ENCODE assay signal across 8 cellular contexts in the genomic region with DNA sequence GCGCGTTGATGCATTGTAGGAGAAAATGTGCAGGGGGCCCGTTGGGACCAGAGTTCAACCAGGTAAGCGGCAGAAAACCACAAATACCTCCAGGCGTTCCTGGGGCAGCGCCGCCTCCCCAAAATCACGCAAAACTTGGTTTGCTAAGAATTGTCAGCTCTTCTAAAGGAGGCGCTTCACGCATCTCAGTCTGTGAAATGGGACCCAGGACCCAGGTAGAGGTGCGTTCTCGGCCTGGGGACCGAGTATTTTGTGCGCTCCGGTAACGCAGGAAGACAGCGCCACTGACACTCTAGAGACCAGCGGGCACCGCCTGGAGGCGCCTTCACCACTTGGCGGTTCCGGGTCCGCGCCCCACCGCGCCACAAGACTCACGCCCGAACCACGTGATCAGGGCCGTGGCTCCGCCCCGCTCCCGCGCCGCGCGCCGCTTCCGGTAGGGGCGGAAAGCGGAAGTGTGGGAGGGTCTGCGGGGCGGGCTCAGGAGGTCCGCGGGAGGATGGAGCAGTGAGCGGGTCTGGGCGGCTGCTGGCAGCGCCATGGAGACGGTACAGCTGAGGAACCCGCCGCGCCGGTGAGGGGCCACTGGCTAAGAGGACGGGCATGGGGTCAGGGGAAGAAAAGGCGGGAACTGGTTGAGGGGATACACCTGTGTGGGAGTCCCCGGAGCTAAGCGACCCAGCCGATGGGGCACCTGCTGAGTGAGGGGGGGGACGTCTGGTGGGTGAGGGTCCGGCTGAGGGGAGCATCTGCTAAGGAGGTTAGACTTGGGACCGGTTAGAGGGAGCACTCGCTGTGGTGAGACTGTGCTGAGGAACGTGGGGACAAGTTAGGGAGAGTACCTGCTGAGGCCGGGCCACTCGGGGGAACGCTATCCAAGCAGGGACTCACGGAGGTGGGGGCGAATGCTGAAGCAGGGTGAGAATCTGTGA. TPM values are rescaled to one million over a fixed set of nuclear protein-coding genes. Genes with fewer than 3 reads are reported as not detected.
DNase-seq lines count a peak whose midpoint lies in the region; ATAC-seq, FAIRE-seq and TF ChIP-seq lines count a peak whose summit lies in the region.

STK4 (plus strand) TSS at position 483 of the 932 bp plus-strand sequence; CDS start at position 540, 57 bp downstream.

- H3K4me3 ChIP-seq in adrenal gland (peak within 1 kb of the TSS in 3 of 4 donors; percentile 36 to 77 (median 64)), heart right ventricle (peak within 1 kb of the TSS; percentile 63 to 92 (median 86))

- H3K4me1 Mint-ChIP-seq in T-cell (peaks cover 37 to 65% (median 58%) of the 10 kb centered on the region in 3 donors), progenitor cell of endocrine pancreas (ENCODE audit: low read depth) (peaks cover 30% of the 10 kb centered on the region)

- H3K4me3 Mint-ChIP-seq in T-cell: peak within 1 kb of the TSS; percentile 86 to 99 (median 98)
- peak within 1 kb of the TSS; percentile 98 for H3K4me3 Mint-ChIP-seq in progenitor cell of endocrine pancreas (ENCODE audit: low read depth)

- intact Hi-C loops in adrenal gland (cut with DNase I): no loop called here
- intact Hi-C loops in heart right ventricle (cut with DNase I): loop anchor here in 6 of 10 donors (5.0 to 10.0 kb wide), 4 partner anchors 79 to 829 kb away; partner anchors contain the start of genes YWHAB (in 5 of the 6), DNTTIP1 (in 1 of the 6), KCNK15 (in 1 of the 6) and WFDC3 (in 1 of the 6)

- H3K36me3 ChIP-seq in adrenal gland (replicated peaks in 1 of 2): no peaks in the 10 kb centered on the region
- H3K36me3 ChIP-seq in heart right ventricle: no peaks in the 10 kb centered on the region

- POLR2A ChIA-PET in T-cell (lab: Charles Lee): interaction anchor here (0.6 to 1.6 kb wide), 4 partner anchors 9 to 32 kb away, joined by 3 to 7 read pairs (median 4); no protein-coding TSS in a partner anchor

- no peaks in the 10 kb centered on the region for H3K9me3 ChIP-seq in adrenal gland (replicated peaks in 1 of 3)
- no peaks in the 10 kb centered on the region for H3K9me3 ChIP-seq in heart right ventricle

- TF ChIP-seq CTCF in adrenal gland (IDR thresholded peaks at IDR 0.05): peak; percentile 25 to 56 (median 44)
- TF ChIP-seq CTCF in heart right ventricle (IDR thresholded peaks at IDR 0.05): peak in 8 of 9 donors; percentile 32 to 70 (median 56)
- peak; percentile 55 for TF ChIP-seq CTCF in progenitor cell of endocrine pancreas (IDR thresholded peaks at IDR 0.05; ENCODE audit: unreplicated experiment)

- H3K27ac ChIP-seq in adrenal gland (peak within 1 kb of the TSS in 4 of 5 donors; percentile 6 to 83 (median 74)), heart right ventricle (peak within 1 kb of the TSS; percentile 58 to 97 (median 84))

- peak; percentile 95 for FAIRE-seq in GM12891 (lab: Jason Lieb, UNC)

- ATAC-seq in HG02840 (IDR thresholded peaks at IDR 0.05; ENCODE audit: low FRiP score, unreplicated experiment) (peak; percentile 59), T-cell (replicated peaks in 1 of 4) (peak; percentile 86 to 88 (median 86)), heart right ventricle (peak; percentile 98 to 99 (median 98))

- WGBS in adrenal gland, 4 donors: 1% methylated on average over 33 to 68 of the region's 68 CpGs
- WGBS in heart right ventricle, 2 donors: 0 to 1% methylated on average over 67 to 68 of the region's 68 CpGs

- H3K36me3 Mint-ChIP-seq in T-cell (peaks cover 14% of the 10 kb centered on the region), progenitor cell of endocrine pancreas (ENCODE audit: insufficient read depth) (no peaks in the 10 kb centered on the region)

- DNase-seq in GM12891 (ENCODE audit: insufficient read length, low spot score) (peak; percentile 69), NCI-H1436 treated with DMSO at 0.1 percent for 48 hours (lab: John Stamatoyannopoulos, UW) (peak; percentile 67), T-cell (peak; percentile 90 to 97 (median 95)), adrenal gland (peak; percentile 92 to 95 (median 93)), heart right ventricle (peak; percentile 93 to 95), progenitor cell of endocrine pancreas (ENCODE audit: low spot score, unreplicated experiment) (peak; percentile 93), ureter (ENCODE audit: low spot score) (peak; percentile 96)

- CTCF ChIA-PET in T-cell (lab: Charles Lee): interaction anchor here (0.6 to 1.6 kb wide), 3 partner anchors 7 to 13 kb away, joined by 3 to 8 read pairs (median 3); no protein-coding TSS in a partner anchor

- H3K27ac Mint-ChIP-seq in T-cell (peak within 1 kb of the TSS; percentile 93 to 96), progenitor cell of endocrine pancreas (peak within 1 kb of the TSS; percentile 94)

- peaks cover 5 to 28% of the 10 kb centered on the region in 2 donors for H3K4me1 ChIP-seq in adrenal gland (replicated peaks in 1 of 2)
- peaks cover 5 to 50% (median 17%) of the 10 kb centered on the region in 9 donors for H3K4me1 ChIP-seq in heart right ventricle

- H3K9me3 Mint-ChIP-seq in T-cell (no peaks in the 10 kb centered on the region), progenitor cell of endocrine pancreas (ENCODE audit: low read depth) (no peaks in the 10 kb centered on the region)

- H3K27me3 Mint-ChIP-seq in T-cell: no peaks in the 10 kb centered on the region
- H3K27me3 Mint-ChIP-seq in progenitor cell of endocrine pancreas: no peaks in the 10 kb centered on the region

- peak; percentile 88 for TF ChIP-seq POLR2A in GM12891 (IDR thresholded peaks at IDR 0.05; ENCODE audit: low read depth, low read length)
- TF ChIP-seq POLR2A in adrenal gland (IDR thresholded peaks at IDR 0.05): peak; percentile 88 to 93

- no peaks in the 10 kb centered on the region for H3K27me3 ChIP-seq in adrenal gland
- no peaks in the 10 kb centered on the region for H3K27me3 ChIP-seq in heart right ventricle

TF ChIP-seq in GM12891, 5 proteins besides CTCF, POLR2A, EP300 and RAD21:
- peak; percentile 93 for TF ChIP-seq SPI1 (IDR thresholded peaks at IDR 0.05; ENCODE audit: low read depth, low read length)
- TF ChIP-seq POU2F2 (IDR thresholded peaks at IDR 0.05; ENCODE audit: low read depth, low read length): no peak
- TF ChIP-seq POLR2AphosphoS5 (IDR thresholded peaks at IDR 0.05; ENCODE audit: low read depth, low read length): peak; percentile 86; the same call in 1 of the 2 replicates
- peak; percentile 80 for TF ChIP-seq TAF1 (IDR thresholded peaks at IDR 0.05; ENCODE audit: low read depth, low read length)
- TF ChIP-seq PAX5 (IDR thresholded peaks at IDR 0.05; ENCODE audit: insufficient read depth, low read length, severe bottlenecking): peak; percentile 62

RNA-seq across cellular contexts. Expression of gene STK4, which starts in this region (rescaled TPM):
- polyA plus RNA-seq in GM12891 (2012; ENCODE audit: low read depth, missing spikeins): 27.8 TPM
- total RNA-seq in T-cell: 100 to 1,000 TPM; 244 to 315 (median 271) TPM
- 10 to 100 TPM; 15.0 to 39.3 (median 32.7) TPM for total RNA-seq in adrenal gland
- 10 to 100 TPM in 2 of 3 donors, 1 to 10 TPM in 1; 7.1 to 24.6 (median 11.1) TPM for polyA plus RNA-seq in adrenal gland
- total RNA-seq in heart right ventricle: 10 to 100 TPM in 2 of 10 donors, 1 to 10 TPM in 8; 7.7 to 18.1 (median 8.2) TPM
- polyA plus RNA-seq in heart right ventricle: 1 to 10 TPM; 3.7 to 4.8 TPM
- total RNA-seq in progenitor cell of endocrine pancreas: 36.3 and 37.4 TPM in 2 replicates
- 53.3 TPM for total RNA-seq in ureter

Comparison
In these comparisons a context has a peak if more than half of its experiments do, and no peak if none do; other contexts are left out.
1. Peak in every context shown above with its lines: DNase-seq, ATAC-seq, H3K4me3 ChIP-seq and H3K27ac ChIP-seq.
2. intact Hi-C loops: an anchor here in heart right ventricle (5.0 to 10.0 kb wide); none called in adrenal gland.